In the genomic region with DNA sequence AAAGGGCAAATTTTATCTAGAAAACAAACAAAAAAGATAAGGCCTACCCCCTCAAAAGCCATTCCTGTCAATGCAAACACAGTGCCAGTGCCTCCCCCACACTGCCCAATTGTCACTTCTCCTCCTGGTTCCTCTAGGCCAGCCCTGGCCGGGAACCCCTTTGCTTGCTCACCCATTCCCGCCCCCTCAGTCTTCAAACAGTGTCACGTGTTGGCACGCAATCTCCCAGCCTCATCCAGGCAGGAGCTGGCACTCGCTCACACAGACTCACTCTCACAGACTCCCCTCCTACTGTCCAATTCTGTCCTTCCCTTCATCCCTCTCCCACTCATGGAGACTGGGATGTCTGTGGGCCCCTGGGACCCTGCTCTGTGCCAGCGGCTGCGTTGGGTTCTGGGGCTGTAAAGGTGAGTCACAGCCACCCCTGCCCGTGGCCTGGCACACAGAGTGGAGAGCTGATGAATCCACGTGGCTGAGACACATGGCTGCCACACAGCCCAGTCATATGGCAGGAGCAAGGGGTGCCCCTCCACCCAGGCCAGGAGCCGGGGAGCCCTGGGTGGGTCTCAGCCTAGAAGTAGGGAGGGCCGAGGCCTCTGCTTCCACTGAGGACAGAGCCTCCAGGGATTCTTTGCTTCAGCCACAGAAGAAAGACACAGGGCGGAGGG, we compare ENCODE assay signal across 1 cellular context.
TF ChIP-seq lines count a peak whose summit lies in the region.

No MANE protein-coding gene starts in this region.

TF ChIP-seq in HepG2, 621 proteins besides CTCF, POLR2A, EP300 and RAD21 (continued from another document and continues in another):
- TF ChIP-seq, protein P1, sequence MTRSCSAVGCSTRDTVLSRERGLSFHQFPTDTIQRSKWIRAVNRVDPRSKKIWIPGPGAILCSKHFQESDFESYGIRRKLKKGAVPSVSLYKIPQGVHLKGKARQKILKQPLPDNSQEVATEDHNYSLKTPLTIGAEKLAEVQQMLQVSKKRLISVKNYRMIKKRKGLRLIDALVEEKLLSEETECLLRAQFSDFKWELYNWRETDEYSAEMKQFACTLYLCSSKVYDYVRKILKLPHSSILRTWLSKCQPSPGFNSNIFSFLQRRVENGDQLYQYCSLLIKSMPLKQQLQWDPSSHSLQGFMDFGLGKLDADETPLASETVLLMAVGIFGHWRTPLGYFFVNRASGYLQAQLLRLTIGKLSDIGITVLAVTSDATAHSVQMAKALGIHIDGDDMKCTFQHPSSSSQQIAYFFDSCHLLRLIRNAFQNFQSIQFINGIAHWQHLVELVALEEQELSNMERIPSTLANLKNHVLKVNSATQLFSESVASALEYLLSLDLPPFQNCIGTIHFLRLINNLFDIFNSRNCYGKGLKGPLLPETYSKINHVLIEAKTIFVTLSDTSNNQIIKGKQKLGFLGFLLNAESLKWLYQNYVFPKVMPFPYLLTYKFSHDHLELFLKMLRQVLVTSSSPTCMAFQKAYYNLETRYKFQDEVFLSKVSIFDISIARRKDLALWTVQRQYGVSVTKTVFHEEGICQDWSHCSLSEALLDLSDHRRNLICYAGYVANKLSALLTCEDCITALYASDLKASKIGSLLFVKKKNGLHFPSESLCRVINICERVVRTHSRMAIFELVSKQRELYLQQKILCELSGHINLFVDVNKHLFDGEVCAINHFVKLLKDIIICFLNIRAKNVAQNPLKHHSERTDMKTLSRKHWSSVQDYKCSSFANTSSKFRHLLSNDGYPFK (CRISPR knock-in tag; IDR thresholded peaks at IDR 0.05; ENCODE audit: borderline replicate concordance), result no peak
- TF ChIP-seq, protein P2, sequence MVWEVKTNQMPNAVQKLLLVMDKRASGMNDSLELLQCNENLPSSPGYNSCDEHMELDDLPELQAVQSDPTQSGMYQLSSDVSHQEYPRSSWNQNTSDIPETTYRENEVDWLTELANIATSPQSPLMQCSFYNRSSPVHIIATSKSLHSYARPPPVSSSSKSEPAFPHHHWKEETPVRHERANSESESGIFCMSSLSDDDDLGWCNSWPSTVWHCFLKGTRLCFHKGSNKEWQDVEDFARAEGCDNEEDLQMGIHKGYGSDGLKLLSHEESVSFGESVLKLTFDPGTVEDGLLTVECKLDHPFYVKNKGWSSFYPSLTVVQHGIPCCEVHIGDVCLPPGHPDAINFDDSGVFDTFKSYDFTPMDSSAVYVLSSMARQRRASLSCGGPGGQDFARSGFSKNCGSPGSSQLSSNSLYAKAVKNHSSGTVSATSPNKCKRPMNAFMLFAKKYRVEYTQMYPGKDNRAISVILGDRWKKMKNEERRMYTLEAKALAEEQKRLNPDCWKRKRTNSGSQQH (CRISPR knock-in tag; IDR thresholded peaks at IDR 0.05; ENCODE audit: low read depth), result peak; percentile 52
- TF ChIP-seq FOXA3 (CRISPR knock-in tag; IDR thresholded peaks at IDR 0.05), result peak; percentile 57
- TF ChIP-seq ZNF501 (CRISPR knock-in tag; IDR thresholded peaks at IDR 0.05), result peak; percentile 47; the same call in 1 of the 2 replicates
- no peak for TF ChIP-seq ZNF263 (CRISPR knock-in tag; IDR thresholded peaks at IDR 0.05)
- TF ChIP-seq, protein P3, sequence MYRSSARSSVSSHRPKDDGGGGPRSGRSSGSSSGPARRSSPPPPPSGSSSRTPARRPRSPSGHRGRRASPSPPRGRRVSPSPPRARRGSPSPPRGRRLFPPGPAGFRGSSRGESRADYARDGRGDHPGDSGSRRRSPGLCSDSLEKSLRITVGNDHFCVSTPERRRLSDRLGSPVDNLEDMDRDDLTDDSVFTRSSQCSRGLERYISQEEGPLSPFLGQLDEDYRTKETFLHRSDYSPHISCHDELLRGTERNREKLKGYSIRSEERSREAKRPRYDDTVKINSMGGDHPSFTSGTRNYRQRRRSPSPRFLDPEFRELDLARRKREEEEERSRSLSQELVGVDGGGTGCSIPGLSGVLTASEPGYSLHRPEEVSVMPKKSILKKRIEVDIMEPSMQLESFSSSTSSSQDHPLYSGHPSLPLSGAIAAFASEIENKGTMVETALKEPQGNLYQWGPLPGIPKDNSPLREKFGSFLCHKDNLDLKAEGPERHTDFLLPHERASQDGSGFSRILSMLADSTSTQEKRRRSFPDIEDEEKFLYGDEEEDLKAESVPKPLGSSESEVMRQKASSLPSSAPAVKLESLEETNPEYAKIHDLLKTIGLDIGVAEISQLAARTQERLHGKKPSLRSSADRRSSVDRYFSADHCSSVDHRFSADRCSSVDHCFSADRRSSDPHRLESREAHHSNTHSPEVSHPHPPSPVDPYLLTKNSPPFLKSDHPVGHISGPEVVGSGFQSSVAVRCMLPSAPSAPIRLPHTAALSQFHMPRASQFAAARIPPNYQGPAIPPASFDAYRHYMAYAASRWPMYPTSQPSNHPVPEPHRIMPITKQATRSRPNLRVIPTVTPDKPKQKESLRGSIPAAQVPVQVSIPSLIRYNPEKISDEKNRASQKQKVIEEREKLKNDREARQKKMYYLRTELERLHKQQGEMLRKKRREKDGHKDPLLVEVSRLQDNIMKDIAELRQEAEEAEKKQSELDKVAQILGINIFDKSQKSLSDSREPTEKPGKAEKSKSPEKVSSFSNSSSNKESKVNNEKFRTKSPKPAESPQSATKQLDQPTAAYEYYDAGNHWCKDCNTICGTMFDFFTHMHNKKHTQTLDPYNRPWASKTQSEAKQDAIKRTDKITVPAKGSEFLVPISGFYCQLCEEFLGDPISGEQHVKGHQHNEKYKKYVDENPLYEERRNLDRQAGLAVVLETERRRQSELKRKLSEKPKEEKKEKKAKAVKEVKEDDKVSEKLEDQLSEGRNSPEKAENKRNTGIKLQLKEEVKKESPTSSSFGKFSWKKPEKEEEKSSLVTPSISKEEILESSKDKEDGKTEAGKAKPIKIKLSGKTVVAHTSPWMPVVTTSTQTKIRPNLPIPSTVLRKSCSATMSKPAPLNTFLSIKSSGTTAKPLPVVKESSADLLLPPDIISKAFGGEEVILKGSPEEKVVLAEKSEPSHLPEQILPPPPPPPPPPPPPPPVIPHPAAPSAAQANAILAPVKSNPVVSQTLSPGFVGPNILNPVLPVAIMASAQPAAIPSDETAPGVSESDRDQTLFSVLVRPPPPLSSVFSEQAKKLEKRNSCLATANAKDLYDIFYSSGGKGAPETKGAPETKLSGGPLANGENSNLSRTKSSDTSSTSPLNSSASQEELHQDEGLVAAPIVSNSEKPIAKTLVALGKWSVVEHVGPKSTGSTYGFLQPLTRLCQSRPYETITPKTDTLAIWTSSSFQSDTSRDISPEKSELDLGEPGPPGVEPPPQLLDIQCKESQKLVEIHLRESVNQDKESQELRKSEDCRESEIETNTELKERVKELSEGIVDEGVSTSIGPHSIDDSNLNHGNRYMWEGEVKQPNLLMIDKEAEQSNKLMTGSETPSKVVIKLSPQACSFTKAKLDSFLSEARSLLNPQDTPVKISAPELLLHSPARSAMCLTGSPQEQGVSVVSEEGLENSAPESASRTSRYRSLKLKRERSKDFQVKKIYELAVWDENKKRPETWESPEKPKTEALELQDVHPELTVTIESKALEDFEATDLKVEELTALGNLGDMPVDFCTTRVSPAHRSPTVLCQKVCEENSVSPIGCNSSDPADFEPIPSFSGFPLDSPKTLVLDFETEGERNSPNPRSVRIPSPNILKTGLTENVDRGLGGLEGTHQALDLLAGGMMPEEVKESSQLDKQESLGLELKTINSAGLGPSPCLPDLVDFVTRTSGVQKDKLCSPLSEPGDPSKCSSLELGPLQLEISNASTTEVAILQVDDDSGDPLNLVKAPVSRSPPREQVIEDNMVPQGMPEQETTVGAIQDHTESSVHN (CRISPR knock-in tag; IDR thresholded peaks at IDR 0.05), result peak; percentile 97
- no peak for TF ChIP-seq MYNN (CRISPR knock-in tag; IDR thresholded peaks at IDR 0.05; ENCODE audit: low read depth)
- TF ChIP-seq, protein P4, sequence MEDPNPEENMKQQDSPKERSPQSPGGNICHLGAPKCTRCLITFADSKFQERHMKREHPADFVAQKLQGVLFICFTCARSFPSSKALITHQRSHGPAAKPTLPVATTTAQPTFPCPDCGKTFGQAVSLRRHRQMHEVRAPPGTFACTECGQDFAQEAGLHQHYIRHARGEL (CRISPR knock-in tag; IDR thresholded peaks at IDR 0.05), result peak; percentile 90; the same call in 1 of the 2 replicates
- TF ChIP-seq, protein P5, sequence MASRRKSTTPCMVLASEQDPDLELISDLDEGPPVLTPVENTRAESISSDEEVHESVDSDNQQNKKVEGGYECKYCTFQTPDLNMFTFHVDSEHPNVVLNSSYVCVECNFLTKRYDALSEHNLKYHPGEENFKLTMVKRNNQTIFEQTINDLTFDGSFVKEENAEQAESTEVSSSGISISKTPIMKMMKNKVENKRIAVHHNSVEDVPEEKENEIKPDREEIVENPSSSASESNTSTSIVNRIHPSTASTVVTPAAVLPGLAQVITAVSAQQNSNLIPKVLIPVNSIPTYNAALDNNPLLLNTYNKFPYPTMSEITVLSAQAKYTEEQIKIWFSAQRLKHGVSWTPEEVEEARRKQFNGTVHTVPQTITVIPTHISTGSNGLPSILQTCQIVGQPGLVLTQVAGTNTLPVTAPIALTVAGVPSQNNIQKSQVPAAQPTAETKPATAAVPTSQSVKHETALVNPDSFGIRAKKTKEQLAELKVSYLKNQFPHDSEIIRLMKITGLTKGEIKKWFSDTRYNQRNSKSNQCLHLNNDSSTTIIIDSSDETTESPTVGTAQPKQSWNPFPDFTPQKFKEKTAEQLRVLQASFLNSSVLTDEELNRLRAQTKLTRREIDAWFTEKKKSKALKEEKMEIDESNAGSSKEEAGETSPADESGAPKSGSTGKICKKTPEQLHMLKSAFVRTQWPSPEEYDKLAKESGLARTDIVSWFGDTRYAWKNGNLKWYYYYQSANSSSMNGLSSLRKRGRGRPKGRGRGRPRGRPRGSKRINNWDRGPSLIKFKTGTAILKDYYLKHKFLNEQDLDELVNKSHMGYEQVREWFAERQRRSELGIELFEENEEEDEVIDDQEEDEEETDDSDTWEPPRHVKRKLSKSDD (CRISPR knock-in tag; IDR thresholded peaks at IDR 0.05; ENCODE audit: low read depth), result peak; percentile 71
- TF ChIP-seq, protein P6, sequence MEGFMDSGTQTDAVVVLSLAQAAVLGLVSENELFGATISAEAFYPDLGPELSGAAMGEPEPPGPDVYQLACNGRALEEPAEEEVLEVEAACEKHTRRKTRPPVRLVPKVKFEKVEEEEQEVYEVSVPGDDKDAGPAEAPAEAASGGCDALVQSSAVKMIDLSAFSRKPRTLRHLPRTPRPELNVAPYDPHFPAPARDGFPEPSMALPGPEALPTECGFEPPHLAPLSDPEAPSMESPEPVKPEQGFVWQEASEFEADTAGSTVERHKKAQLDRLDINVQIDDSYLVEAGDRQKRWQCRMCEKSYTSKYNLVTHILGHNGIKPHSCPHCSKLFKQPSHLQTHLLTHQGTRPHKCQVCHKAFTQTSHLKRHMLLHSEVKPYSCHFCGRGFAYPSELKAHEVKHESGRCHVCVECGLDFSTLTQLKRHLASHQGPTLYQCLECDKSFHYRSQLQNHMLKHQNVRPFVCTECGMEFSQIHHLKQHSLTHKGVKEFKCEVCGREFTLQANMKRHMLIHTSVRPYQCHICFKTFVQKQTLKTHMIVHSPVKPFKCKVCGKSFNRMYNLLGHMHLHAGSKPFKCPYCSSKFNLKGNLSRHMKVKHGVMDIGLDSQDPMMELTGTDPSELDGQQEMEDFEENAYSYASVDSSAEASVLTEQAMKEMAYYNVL (CRISPR knock-in tag; IDR thresholded peaks at IDR 0.05; ENCODE audit: borderline replicate concordance), result peak; percentile 92
- peak; percentile 90; the same call in 1 of the 2 replicates for TF ChIP-seq ZNF468 (CRISPR knock-in tag; IDR thresholded peaks at IDR 0.05)
- TF ChIP-seq NFKB2 (CRISPR knock-in tag; IDR thresholded peaks at IDR 0.05; ENCODE audit: borderline replicate concordance), result no peak; the same call in 1 of the 2 replicates
- TF ChIP-seq ZFP62 (CRISPR knock-in tag; IDR thresholded peaks at IDR 0.05), result no peak
- peak; percentile 50; the same call in 1 of the 2 replicates for TF ChIP-seq GATA4 (IDR thresholded peaks at IDR 0.05; ENCODE audit: borderline replicate concordance, low read depth)
- peak; percentile 90; the same call in 1 of the 2 replicates for TF ChIP-seq MZF1 (CRISPR knock-in tag; IDR thresholded peaks at IDR 0.05; ENCODE audit: borderline replicate concordance)
- TF ChIP-seq ZIK1 (CRISPR knock-in tag; IDR thresholded peaks at IDR 0.05; ENCODE audit: borderline replicate concordance, low read depth), result peak; percentile 28; the same call in 1 of the 2 replicates
- TF ChIP-seq SNAI1 (CRISPR knock-in tag; IDR thresholded peaks at IDR 0.05; ENCODE audit: borderline replicate concordance), result peak; percentile 80; the same call in 1 of the 2 replicates
- 0 out of 2 replicates have a peak, but pooled peaks have one; percentile 40 for TF ChIP-seq ZC3H13 (CRISPR knock-in tag; IDR thresholded peaks at IDR 0.05)
- TF ChIP-seq XRCC5 (optimal IDR thresholded peaks at IDR 0.05; ENCODE audit: low read length), result peak; percentile 40
- TF ChIP-seq, protein P7, sequence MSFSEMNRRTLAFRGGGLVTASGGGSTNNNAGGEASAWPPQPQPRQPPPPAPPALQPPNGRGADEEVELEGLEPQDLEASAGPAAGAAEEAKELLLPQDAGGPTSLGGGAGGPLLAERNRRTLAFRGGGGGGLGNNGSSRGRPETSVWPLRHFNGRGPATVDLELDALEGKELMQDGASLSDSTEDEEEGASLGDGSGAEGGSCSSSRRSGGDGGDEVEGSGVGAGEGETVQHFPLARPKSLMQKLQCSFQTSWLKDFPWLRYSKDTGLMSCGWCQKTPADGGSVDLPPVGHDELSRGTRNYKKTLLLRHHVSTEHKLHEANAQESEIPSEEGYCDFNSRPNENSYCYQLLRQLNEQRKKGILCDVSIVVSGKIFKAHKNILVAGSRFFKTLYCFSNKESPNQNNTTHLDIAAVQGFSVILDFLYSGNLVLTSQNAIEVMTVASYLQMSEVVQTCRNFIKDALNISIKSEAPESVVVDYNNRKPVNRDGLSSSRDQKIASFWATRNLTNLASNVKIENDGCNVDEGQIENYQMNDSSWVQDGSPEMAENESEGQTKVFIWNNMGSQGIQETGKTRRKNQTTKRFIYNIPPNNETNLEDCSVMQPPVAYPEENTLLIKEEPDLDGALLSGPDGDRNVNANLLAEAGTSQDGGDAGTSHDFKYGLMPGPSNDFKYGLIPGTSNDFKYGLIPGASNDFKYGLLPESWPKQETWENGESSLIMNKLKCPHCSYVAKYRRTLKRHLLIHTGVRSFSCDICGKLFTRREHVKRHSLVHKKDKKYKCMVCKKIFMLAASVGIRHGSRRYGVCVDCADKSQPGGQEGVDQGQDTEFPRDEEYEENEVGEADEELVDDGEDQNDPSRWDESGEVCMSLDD (CRISPR knock-in tag; IDR thresholded peaks at IDR 0.05; ENCODE audit: borderline replicate concordance), result peak; percentile 86; the same call in 1 of the 2 replicates
- TF ChIP-seq PTBP1 (IDR thresholded peaks at IDR 0.05; ENCODE audit: low read depth, low read length, poor library complexity, severe bottlenecking), result peak; percentile 80
- TF ChIP-seq, protein P8, sequence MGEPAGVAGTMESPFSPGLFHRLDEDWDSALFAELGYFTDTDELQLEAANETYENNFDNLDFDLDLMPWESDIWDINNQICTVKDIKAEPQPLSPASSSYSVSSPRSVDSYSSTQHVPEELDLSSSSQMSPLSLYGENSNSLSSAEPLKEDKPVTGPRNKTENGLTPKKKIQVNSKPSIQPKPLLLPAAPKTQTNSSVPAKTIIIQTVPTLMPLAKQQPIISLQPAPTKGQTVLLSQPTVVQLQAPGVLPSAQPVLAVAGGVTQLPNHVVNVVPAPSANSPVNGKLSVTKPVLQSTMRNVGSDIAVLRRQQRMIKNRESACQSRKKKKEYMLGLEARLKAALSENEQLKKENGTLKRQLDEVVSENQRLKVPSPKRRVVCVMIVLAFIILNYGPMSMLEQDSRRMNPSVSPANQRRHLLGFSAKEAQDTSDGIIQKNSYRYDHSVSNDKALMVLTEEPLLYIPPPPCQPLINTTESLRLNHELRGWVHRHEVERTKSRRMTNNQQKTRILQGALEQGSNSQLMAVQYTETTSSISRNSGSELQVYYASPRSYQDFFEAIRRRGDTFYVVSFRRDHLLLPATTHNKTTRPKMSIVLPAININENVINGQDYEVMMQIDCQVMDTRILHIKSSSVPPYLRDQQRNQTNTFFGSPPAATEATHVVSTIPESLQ (CRISPR knock-in tag; conservative IDR thresholded peaks at IDR 0.05), result no peak
- peak; percentile 7; the same call in 1 of the 2 replicates for TF ChIP-seq PITX1 (CRISPR knock-in tag; IDR thresholded peaks at IDR 0.05)
